1 cellular context compared by ENCODE assay signal in the genomic region with DNA sequence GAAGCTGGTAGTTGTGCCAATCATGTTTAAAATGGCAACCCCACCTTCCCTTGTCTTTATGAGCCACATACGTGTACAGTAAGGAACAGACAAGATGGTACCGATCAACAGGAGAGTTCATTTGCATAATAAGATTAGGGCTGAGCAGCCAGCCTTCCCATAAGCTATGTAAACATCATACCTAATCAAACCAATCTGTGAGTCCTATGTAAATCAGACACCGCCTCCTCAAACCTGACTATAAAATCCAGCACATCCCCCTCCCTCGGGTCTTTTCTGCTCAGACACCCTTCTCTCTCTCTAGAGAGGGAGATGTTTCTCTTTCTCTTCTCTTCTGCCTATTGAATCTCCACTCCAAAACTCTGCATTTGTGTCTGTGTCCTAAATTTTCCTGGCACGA.
TF ChIP-seq lines count a peak whose summit lies in the region.

No MANE protein-coding gene starts in this region.

TF ChIP-seq in GM23338, 12 proteins besides CTCF, POLR2A, EP300 and RAD21 (continued from another document):
- TF ChIP-seq, protein P1, sequence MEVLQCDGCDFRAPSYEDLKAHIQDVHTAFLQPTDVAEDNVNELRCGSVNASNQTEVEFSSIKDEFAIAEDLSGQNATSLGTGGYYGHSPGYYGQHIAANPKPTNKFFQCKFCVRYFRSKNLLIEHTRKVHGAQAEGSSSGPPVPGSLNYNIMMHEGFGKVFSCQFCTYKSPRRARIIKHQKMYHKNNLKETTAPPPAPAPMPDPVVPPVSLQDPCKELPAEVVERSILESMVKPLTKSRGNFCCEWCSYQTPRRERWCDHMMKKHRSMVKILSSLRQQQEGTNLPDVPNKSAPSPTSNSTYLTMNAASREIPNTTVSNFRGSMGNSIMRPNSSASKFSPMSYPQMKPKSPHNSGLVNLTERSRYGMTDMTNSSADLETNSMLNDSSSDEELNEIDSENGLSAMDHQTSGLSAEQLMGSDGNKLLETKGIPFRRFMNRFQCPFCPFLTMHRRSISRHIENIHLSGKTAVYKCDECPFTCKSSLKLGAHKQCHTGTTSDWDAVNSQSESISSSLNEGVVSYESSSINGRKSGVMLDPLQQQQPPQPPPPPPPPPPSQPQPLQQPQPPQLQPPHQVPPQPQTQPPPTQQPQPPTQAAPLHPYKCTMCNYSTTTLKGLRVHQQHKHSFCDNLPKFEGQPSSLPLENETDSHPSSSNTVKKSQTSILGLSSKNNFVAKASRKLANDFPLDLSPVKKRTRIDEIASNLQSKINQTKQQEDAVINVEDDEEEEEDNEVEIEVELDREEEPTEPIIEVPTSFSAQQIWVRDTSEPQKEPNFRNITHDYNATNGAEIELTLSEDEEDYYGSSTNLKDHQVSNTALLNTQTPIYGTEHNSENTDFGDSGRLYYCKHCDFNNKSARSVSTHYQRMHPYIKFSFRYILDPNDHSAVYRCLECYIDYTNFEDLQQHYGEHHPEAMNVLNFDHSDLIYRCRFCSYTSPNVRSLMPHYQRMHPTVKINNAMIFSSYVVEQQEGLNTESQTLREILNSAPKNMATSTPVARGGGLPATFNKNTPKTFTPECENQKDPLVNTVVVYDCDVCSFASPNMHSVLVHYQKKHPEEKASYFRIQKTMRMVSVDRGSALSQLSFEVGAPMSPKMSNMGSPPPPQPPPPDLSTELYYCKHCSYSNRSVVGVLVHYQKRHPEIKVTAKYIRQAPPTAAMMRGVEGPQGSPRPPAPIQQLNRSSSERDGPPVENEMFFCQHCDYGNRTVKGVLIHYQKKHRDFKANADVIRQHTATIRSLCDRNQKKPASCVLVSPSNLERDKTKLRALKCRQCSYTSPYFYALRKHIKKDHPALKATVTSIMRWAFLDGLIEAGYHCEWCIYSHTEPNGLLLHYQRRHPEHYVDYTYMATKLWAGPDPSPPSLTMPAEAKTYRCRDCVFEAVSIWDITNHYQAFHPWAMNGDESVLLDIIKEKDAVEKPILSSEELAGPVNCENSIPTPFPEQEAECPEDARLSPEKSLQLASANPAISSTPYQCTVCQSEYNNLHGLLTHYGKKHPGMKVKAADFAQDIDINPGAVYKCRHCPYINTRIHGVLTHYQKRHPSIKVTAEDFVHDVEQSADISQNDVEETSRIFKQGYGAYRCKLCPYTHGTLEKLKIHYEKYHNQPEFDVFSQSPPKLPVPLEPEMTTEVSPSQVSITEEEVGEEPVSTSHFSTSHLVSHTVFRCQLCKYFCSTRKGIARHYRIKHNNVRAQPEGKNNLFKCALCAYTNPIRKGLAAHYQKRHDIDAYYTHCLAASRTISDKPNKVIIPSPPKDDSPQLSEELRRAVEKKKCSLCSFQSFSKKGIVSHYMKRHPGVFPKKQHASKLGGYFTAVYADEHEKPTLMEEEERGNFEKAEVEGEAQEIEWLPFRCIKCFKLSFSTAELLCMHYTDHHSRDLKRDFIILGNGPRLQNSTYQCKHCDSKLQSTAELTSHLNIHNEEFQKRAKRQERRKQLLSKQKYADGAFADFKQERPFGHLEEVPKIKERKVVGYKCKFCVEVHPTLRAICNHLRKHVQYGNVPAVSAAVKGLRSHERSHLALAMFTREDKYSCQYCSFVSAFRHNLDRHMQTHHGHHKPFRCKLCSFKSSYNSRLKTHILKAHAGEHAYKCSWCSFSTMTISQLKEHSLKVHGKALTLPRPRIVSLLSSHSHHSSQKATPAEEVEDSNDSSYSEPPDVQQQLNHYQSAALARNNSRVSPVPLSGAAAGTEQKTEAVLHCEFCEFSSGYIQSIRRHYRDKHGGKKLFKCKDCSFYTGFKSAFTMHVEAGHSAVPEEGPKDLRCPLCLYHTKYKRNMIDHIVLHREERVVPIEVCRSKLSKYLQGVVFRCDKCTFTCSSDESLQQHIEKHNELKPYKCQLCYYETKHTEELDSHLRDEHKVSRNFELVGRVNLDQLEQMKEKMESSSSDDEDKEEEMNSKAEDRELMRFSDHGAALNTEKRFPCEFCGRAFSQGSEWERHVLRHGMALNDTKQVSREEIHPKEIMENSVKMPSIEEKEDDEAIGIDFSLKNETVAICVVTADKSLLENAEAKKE (CRISPR knock-in tag; IDR thresholded peaks at IDR 0.05), result no peak
- TF ChIP-seq, protein P2, sequence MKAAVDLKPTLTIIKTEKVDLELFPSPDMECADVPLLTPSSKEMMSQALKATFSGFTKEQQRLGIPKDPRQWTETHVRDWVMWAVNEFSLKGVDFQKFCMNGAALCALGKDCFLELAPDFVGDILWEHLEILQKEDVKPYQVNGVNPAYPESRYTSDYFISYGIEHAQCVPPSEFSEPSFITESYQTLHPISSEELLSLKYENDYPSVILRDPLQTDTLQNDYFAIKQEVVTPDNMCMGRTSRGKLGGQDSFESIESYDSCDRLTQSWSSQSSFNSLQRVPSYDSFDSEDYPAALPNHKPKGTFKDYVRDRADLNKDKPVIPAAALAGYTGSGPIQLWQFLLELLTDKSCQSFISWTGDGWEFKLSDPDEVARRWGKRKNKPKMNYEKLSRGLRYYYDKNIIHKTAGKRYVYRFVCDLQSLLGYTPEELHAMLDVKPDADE (IDR thresholded peaks at IDR 0.05), result no peak
- TF ChIP-seq CREB1 (CRISPR knock-in tag; IDR thresholded peaks at IDR 0.05; ENCODE audit: low read depth) (no peak), EZH2 (IDR thresholded peaks at IDR 0.05; ENCODE audit: low read depth, unreplicated experiment) (no peak), POLR2AphosphoS5 (IDR thresholded peaks at IDR 0.05; ENCODE audit: low read depth) (no peak)
TF ChIP-seq in GM23338: peak in this region for 0.
